ENCODE assay signal across 12 cellular contexts in the genomic region with DNA sequence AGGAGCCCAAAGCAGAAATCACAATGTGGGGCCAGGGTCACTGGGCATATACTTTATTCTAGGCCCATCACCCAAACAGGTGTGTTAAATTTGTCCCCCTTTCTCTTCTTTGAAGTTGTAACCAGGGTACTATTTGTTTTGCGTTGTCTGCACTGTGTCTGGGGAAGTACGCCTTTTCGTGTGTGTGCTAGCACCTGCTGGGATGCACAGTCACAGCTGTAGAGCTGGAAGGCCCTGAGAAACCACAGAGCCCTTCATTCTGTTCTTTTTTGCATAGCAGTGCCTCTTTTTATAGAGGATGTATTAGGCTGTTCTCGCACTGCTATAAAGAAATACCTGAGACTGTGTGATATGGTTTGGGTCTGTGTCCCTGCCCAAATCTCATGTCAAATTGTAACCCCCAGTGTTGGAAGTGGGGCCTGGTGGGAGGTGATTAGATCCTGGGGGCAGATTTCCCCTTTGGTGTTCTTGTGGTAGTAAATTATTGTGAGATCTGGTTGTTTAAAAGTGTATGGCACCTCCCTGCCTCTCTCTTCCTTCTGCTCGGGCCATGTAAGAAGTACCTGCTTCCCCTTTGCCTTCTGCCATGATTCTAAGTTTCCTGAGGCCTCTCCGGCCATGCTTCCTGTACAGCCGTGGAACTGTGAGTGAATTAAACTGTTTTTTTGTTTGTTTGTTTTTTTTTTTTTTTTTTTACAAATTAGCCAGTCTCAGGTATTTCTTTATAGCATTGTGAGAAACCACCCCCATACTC. TPM values are rescaled to one million over a fixed set of nuclear protein-coding genes. Genes with fewer than 3 reads are reported as not detected.
DNase-seq lines count a peak whose midpoint lies in the region; ATAC-seq and TF ChIP-seq lines count a peak whose summit lies in the region.
"Had no signal": no experiment of that assay in that cellular context is flagged by ENCODE, and none has a peak within 500 bp of the region (broad histone marks: within the 10 kb centered on the region; RNA-seq: fewer than 3 reads in every experiment).

No MANE protein-coding gene starts in this region.

- TF ChIP-seq CTCF in esophagus muscularis mucosa (IDR thresholded peaks at IDR 0.05), result no peak

- peaks cover 10 to 76% (median 37%) of the 10 kb centered on the region in 4 donors for H3K36me3 ChIP-seq in esophagus muscularis mucosa

- peak; percentile 93 for ATAC-seq in HG02763 (IDR thresholded peaks at IDR 0.05; ENCODE audit: unreplicated experiment)
- ATAC-seq in Right ventricle myocardium superior (ENCODE audit: poor library complexity), result no peak
- ATAC-seq: right lobe of liver had no signal

- WGBS in esophagus muscularis mucosa, result 79% methylated on average over 7 of the region's 7 CpGs

- no peak for TF ChIP-seq EP300 in esophagus muscularis mucosa (IDR thresholded peaks at IDR 0.05)

- no peak overlapping the region for H3K4me3 ChIP-seq in esophagus muscularis mucosa
- H3K4me3 ChIP-seq: right lobe of liver, SK-N-MC, vagina had no signal

- H3K36me3 Mint-ChIP-seq in activated T-cell treated with anti-CD3 and anti-CD28 coated beads, Interleukin-2, amount 50 U/mL, for 24 hours (ENCODE audit: low read depth), result peaks cover 68% of the 10 kb centered on the region
- peaks cover 53% of the 10 kb centered on the region for H3K36me3 Mint-ChIP-seq in stimulated activated naive CD8-positive, alpha-beta T cell treated with anti-CD3 and anti-CD28 coated beads, Interleukin-15, Interleukin-2, amounts not matched to agents 100 ng/mL and 50 ng/mL, for 24 hours (ENCODE audit: low read depth)

- no peaks in the 10 kb centered on the region for H3K9me3 ChIP-seq in esophagus muscularis mucosa
- H3K9me3 ChIP-seq: right lobe of liver, vagina had no signal

- no peaks in the 10 kb centered on the region for H3K27me3 ChIP-seq in esophagus muscularis mucosa
- H3K27me3 ChIP-seq: right lobe of liver, vagina had no signal

- no peaks in the 10 kb centered on the region for H3K27me3 Mint-ChIP-seq in activated T-cell treated with anti-CD3 and anti-CD28 coated beads, Interleukin-2, amount 50 U/mL, for 24 hours
- H3K27me3 Mint-ChIP-seq in stimulated activated naive CD8-positive, alpha-beta T cell treated with anti-CD3 and anti-CD28 coated beads, Interleukin-15, Interleukin-2, amounts not matched to agents 100 ng/mL and 50 ng/mL, for 24 hours, result no peaks in the 10 kb centered on the region
- H3K27me3 Mint-ChIP-seq: brain had no signal

- peaks cover 0 to 12% (median 0%) of the 10 kb centered on the region in 4 donors for H3K4me1 ChIP-seq in esophagus muscularis mucosa
- H3K4me1 ChIP-seq: vagina had no signal

- DNase-seq in activated T-cell treated with anti-CD3 and anti-CD28 coated beads, Interleukin-2, amount 50 U/mL, for 24 hours, result no peak
- DNase-seq in activated T-cell treated with anti-CD3 and anti-CD28 coated beads, Interleukin-2, amount 50 U/mL, for 1 hour, result no peak
- DNase-seq in NAMALWA (ENCODE audit: low spot score) (peak; percentile 92), esophagus muscularis mucosa (ENCODE audit: extremely low spot score) (no peak), Right ventricle myocardium superior (no peak), AG08395 (ENCODE audit: low spot score) (no peak)
- DNase-seq: right lobe of liver had no signal

- peak overlapping the region; percentile 22 for H3K4me3 Mint-ChIP-seq in activated T-cell treated with anti-CD3 and anti-CD28 coated beads, Interleukin-2, amount 50 U/mL, for 24 hours
- no peak overlapping the region for H3K4me3 Mint-ChIP-seq in stimulated activated naive CD8-positive, alpha-beta T cell treated with anti-CD3 and anti-CD28 coated beads, Interleukin-15, Interleukin-2, amounts not matched to agents 100 ng/mL and 50 ng/mL, for 24 hours
- H3K4me3 Mint-ChIP-seq: brain had no signal

- TF ChIP-seq POLR2A in esophagus muscularis mucosa (IDR thresholded peaks at IDR 0.05; ENCODE audit: low read depth), result no peak

- H3K27ac Mint-ChIP-seq in activated T-cell treated with anti-CD3 and anti-CD28 coated beads, Interleukin-2, amount 50 U/mL, for 24 hours, result peak overlapping the region; percentile 58
- peak overlapping the region; percentile 81 for H3K27ac Mint-ChIP-seq in stimulated activated naive CD8-positive, alpha-beta T cell treated with anti-CD3 and anti-CD28 coated beads, Interleukin-15, Interleukin-2, amounts not matched to agents 100 ng/mL and 50 ng/mL, for 24 hours
- H3K27ac Mint-ChIP-seq: brain had no signal

- H3K9me3 Mint-ChIP-seq in activated T-cell treated with anti-CD3 and anti-CD28 coated beads, Interleukin-2, amount 50 U/mL, for 24 hours, result no peaks in the 10 kb centered on the region
- H3K9me3 Mint-ChIP-seq in stimulated activated naive CD8-positive, alpha-beta T cell treated with anti-CD3 and anti-CD28 coated beads, Interleukin-15, Interleukin-2, amounts not matched to agents 100 ng/mL and 50 ng/mL, for 24 hours, result peaks cover 4% of the 10 kb centered on the region
- H3K9me3 Mint-ChIP-seq: brain had no signal

- peaks cover 30% of the 10 kb centered on the region for H3K4me1 Mint-ChIP-seq in activated T-cell treated with anti-CD3 and anti-CD28 coated beads, Interleukin-2, amount 50 U/mL, for 24 hours (ENCODE audit: low read depth)
- H3K4me1 Mint-ChIP-seq in stimulated activated naive CD8-positive, alpha-beta T cell treated with anti-CD3 and anti-CD28 coated beads, Interleukin-15, Interleukin-2, amounts not matched to agents 100 ng/mL and 50 ng/mL, for 24 hours (ENCODE audit: low read depth), result peaks cover 60% of the 10 kb centered on the region

- intact Hi-C loops in esophagus muscularis mucosa (cut with DNase I) (no loop called here), Right ventricle myocardium superior (cut with DNase I) (no loop called here)

- no peak overlapping the region for H3K27ac ChIP-seq in esophagus muscularis mucosa (replicated peaks in 1 of 4)
- H3K27ac ChIP-seq: right lobe of liver, SK-N-MC, vagina had no signal

RNA-seq across cellular contexts. Expression of gene SEC61B, which starts 14.0 kb away (rescaled TPM):
- total RNA-seq in esophagus muscularis mucosa (10 to 100 TPM; 53.6 to 67.9 (median 62.9) TPM), Right ventricle myocardium superior (41.9 TPM)

RNA-seq across cellular contexts. Expression of gene ALG2, which starts 14.3 kb away (rescaled TPM):
- total RNA-seq in esophagus muscularis mucosa, result 10 to 100 TPM; 19.5 to 33.4 (median 26.2) TPM
- total RNA-seq in Right ventricle myocardium superior, result 14.4 TPM
